1 cellular context compared by ENCODE assay signal in the genomic region with DNA sequence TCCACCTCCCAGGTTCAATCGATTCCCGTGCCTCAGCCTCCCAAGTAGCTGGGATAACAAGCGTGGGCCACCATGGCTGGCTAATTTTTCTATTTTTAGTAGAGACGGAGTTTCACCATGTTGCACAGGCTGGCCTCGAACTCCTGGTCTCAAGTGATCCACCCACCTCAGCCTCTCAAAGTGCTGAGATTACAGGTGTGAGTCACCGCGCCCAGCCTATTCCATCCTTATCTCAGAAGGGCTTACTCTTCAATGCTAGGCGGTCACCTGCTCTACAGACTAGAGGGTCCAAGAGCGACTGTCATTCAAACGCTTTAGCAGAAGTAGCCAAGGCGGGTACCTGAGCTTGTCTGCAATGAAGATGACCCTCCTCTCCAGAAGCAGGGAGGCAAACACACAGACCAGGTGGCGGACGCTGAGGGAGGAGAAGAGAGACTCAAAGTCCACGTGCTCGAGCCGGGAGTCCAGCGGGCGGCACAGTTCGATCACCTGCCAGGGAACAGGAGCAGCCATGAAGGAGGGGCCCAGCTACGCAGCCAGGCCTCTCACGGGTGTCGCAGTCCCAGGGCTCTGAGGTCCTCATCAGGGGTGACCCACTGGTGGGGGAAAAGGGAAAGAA.
TF ChIP-seq lines count a peak whose summit lies in the region.

No MANE protein-coding gene starts in this region.

TF ChIP-seq in HepG2, 621 proteins besides CTCF, POLR2A, EP300 and RAD21 (continued from another document and continues in another):
- TF ChIP-seq ZBTB44 (CRISPR knock-in tag; IDR thresholded peaks at IDR 0.05) (no peak), MTA3 (CRISPR knock-in tag; IDR thresholded peaks at IDR 0.05) (no peak), ZNF235 (CRISPR knock-in tag; IDR thresholded peaks at IDR 0.05; ENCODE audit: borderline replicate concordance) (no peak), ZSCAN31 (CRISPR knock-in tag; IDR thresholded peaks at IDR 0.05; ENCODE audit: low read depth) (no peak), PLRG1 (conservative IDR thresholded peaks at IDR 0.05) (no peak), PHF20 (CRISPR knock-in tag; IDR thresholded peaks at IDR 0.05) (no peak), ZC3H13 (CRISPR knock-in tag; IDR thresholded peaks at IDR 0.05) (no peak), ZNF556 (CRISPR knock-in tag; IDR thresholded peaks at IDR 0.05; ENCODE audit: borderline replicate concordance) (peak; percentile 58; the same call in 1 of the 2 replicates), ZNF558 (CRISPR knock-in tag; IDR thresholded peaks at IDR 0.05; ENCODE audit: borderline replicate concordance) (no peak), ZNF354B (CRISPR knock-in tag; IDR thresholded peaks at IDR 0.05) (no peak), ZNF256 (CRISPR knock-in tag; conservative IDR thresholded peaks at IDR 0.05) (no peak), ZNF772 (CRISPR knock-in tag; IDR thresholded peaks at IDR 0.05) (no peak), CENPX (CRISPR knock-in tag; IDR thresholded peaks at IDR 0.05) (no peak), ZNF619 (CRISPR knock-in tag; IDR thresholded peaks at IDR 0.05) (no peak), U2AF2 (IDR thresholded peaks at IDR 0.05; ENCODE audit: low read depth, low read length) (no peak), ZFAT (CRISPR knock-in tag; conservative IDR thresholded peaks at IDR 0.05) (no peak), RARA (CRISPR knock-in tag; IDR thresholded peaks at IDR 0.05) (peak; percentile 36; the same call in 1 of the 2 replicates), ZNF646 (CRISPR knock-in tag; IDR thresholded peaks at IDR 0.05) (no peak), MEIS2 (CRISPR knock-in tag; IDR thresholded peaks at IDR 0.05) (no peak), ZNF713 (CRISPR knock-in tag; IDR thresholded peaks at IDR 0.05) (no peak), ZNF468 (CRISPR knock-in tag; IDR thresholded peaks at IDR 0.05) (no peak), ZNF652 (CRISPR knock-in tag; IDR thresholded peaks at IDR 0.05; ENCODE audit: borderline replicate concordance, low read depth) (no peak), ISL2 (CRISPR knock-in tag; IDR thresholded peaks at IDR 0.05) (no peak), HNF1A (IDR thresholded peaks at IDR 0.05; ENCODE audit: low read depth) (no peak), HNF1A (CRISPR knock-in tag; IDR thresholded peaks at IDR 0.05; ENCODE audit: borderline replicate concordance) (peak; percentile 40; the same call in 1 of the 2 replicates), ZNF563 (CRISPR knock-in tag; IDR thresholded peaks at IDR 0.05) (0 out of 2 replicates have a peak, but pooled peaks have one; percentile 26), RXRB (CRISPR knock-in tag; IDR thresholded peaks at IDR 0.05; ENCODE audit: borderline replicate concordance) (0 out of 2 replicates have a peak, but pooled peaks have one; percentile 22), SIN3B (IDR thresholded peaks at IDR 0.05; ENCODE audit: low read length) (no peak), THYN1 (CRISPR knock-in tag; IDR thresholded peaks at IDR 0.05; ENCODE audit: borderline replicate concordance, low read depth) (no peak), ELF4 (CRISPR knock-in tag; IDR thresholded peaks at IDR 0.05; ENCODE audit: borderline replicate concordance) (no peak), AGO1 (IDR thresholded peaks at IDR 0.05; ENCODE audit: low read depth, low read length, poor library complexity, severe bottlenecking) (no peak), PPARG (CRISPR knock-in tag; conservative IDR thresholded peaks at IDR 0.05) (no peak), HHEX (CRISPR knock-in tag; IDR thresholded peaks at IDR 0.05) (no peak), ZNF30 (CRISPR knock-in tag; IDR thresholded peaks at IDR 0.05) (no peak), MTA1 (CRISPR knock-in tag; IDR thresholded peaks at IDR 0.05; ENCODE audit: borderline replicate concordance) (peak; percentile 85; the same call in 1 of the 2 replicates)
- TF ChIP-seq, protein P1, sequence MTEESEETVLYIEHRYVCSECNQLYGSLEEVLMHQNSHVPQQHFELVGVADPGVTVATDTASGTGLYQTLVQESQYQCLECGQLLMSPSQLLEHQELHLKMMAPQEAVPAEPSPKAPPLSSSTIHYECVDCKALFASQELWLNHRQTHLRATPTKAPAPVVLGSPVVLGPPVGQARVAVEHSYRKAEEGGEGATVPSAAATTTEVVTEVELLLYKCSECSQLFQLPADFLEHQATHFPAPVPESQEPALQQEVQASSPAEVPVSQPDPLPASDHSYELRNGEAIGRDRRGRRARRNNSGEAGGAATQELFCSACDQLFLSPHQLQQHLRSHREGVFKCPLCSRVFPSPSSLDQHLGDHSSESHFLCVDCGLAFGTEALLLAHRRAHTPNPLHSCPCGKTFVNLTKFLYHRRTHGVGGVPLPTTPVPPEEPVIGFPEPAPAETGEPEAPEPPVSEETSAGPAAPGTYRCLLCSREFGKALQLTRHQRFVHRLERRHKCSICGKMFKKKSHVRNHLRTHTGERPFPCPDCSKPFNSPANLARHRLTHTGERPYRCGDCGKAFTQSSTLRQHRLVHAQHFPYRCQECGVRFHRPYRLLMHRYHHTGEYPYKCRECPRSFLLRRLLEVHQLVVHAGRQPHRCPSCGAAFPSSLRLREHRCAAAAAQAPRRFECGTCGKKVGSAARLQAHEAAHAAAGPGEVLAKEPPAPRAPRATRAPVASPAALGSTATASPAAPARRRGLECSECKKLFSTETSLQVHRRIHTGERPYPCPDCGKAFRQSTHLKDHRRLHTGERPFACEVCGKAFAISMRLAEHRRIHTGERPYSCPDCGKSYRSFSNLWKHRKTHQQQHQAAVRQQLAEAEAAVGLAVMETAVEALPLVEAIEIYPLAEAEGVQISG (CRISPR knock-in tag; IDR thresholded peaks at IDR 0.05): no peak
- TF ChIP-seq, protein P2, sequence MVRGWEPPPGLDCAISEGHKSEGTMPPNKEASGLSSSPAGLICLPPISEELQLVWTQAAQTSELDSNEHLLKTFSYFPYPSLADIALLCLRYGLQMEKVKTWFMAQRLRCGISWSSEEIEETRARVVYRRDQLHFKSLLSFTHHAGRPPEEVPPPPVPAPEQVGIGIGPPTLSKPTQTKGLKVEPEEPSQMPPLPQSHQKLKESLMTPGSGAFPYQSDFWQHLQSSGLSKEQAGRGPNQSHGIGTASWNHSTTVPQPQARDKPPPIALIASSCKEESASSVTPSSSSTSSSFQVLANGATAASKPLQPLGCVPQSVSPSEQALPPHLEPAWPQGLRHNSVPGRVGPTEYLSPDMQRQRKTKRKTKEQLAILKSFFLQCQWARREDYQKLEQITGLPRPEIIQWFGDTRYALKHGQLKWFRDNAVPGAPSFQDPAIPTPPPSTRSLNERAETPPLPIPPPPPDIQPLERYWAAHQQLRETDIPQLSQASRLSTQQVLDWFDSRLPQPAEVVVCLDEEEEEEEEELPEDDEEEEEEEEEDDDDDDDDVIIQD (CRISPR knock-in tag; IDR thresholded peaks at IDR 0.05; ENCODE audit: low read depth): no peak
- TF ChIP-seq, protein P3, sequence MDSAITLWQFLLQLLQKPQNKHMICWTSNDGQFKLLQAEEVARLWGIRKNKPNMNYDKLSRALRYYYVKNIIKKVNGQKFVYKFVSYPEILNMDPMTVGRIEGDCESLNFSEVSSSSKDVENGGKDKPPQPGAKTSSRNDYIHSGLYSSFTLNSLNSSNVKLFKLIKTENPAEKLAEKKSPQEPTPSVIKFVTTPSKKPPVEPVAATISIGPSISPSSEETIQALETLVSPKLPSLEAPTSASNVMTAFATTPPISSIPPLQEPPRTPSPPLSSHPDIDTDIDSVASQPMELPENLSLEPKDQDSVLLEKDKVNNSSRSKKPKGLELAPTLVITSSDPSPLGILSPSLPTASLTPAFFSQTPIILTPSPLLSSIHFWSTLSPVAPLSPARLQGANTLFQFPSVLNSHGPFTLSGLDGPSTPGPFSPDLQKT (CRISPR knock-in tag; IDR thresholded peaks at IDR 0.05; ENCODE audit: borderline replicate concordance): no peak
- TF ChIP-seq, protein P4, sequence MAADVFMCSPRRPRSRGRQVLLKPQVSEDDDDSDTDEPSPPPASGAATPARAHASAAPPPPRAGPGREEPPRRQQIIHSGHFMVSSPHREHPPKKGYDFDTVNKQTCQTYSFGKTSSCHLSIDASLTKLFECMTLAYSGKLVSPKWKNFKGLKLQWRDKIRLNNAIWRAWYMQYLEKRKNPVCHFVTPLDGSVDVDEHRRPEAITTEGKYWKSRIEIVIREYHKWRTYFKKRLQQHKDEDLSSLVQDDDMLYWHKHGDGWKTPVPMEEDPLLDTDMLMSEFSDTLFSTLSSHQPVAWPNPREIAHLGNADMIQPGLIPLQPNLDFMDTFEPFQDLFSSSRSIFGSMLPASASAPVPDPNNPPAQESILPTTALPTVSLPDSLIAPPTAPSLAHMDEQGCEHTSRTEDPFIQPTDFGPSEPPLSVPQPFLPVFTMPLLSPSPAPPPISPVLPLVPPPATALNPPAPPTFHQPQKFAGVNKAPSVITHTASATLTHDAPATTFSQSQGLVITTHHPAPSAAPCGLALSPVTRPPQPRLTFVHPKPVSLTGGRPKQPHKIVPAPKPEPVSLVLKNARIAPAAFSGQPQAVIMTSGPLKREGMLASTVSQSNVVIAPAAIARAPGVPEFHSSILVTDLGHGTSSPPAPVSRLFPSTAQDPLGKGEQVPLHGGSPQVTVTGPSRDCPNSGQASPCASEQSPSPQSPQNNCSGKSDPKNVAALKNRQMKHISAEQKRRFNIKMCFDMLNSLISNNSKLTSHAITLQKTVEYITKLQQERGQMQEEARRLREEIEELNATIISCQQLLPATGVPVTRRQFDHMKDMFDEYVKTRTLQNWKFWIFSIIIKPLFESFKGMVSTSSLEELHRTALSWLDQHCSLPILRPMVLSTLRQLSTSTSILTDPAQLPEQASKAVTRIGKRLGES (CRISPR knock-in tag; IDR thresholded peaks at IDR 0.05; ENCODE audit: borderline replicate concordance): no peak
